ENCODE assay signal across 1 cellular context in the genomic region with DNA sequence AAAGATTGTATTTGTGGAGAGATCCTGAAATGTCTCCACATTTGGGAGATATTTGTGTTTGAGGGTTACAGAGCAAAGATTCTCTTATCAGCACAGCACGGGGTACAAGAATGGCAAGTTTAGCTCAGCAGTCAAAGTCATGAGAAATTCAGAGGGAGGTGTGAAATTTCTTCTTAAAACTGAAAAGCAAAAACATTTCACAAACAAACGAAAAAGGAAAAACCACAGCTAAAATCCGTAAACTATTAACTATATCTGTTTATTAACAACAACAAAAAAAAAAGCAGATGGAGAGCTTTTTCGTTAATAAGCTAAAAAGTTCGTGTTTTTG.
TF ChIP-seq lines count a peak whose summit lies in the region.

No MANE protein-coding gene starts in this region.

TF ChIP-seq in SK-N-SH, 30 proteins besides CTCF, POLR2A, EP300 and RAD21 (continued from another document):
- TF ChIP-seq, protein P1, sequence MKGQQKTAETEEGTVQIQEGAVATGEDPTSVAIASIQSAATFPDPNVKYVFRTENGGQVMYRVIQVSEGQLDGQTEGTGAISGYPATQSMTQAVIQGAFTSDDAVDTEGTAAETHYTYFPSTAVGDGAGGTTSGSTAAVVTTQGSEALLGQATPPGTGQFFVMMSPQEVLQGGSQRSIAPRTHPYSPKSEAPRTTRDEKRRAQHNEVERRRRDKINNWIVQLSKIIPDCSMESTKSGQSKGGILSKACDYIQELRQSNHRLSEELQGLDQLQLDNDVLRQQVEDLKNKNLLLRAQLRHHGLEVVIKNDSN (IDR thresholded peaks at IDR 0.05; ENCODE audit: borderline replicate concordance, low read depth): no peak
